ENCODE assay signal across 19 cellular contexts in genomic region chr16:70377782-70378181, GRCh38. TPM values are rescaled to one million over a fixed set of nuclear protein-coding genes. Genes with fewer than 3 reads are reported as not detected.
DNase-seq lines count a peak whose midpoint lies in the region; ATAC-seq and TF ChIP-seq lines count a peak whose summit lies in the region.
"Had no signal": no experiment of that assay in that cellular context is flagged by ENCODE, and none has a peak within 500 bp of the region (broad histone marks: within the 10 kb centered on the region; RNA-seq: fewer than 3 reads in every experiment).

No MANE protein-coding gene starts in this region.

- H3K4me3 Mint-ChIP-seq in activated T-cell treated with anti-CD3 and anti-CD28 coated beads, Interleukin-2, amount 50 U/mL, for 24 hours: peak overlapping the region; percentile 18
- H3K4me3 Mint-ChIP-seq in CD8-positive, alpha-beta T cell: peak overlapping the region; percentile 2
- H3K4me3 Mint-ChIP-seq in WTC11 (no peak overlapping the region), nephron progenitor cell (peak overlapping the region; percentile 33)
- H3K4me3 Mint-ChIP-seq: endodermal cell, memory B cell had no signal

- peaks cover 25% of the 10 kb centered on the region for H3K4me1 Mint-ChIP-seq in activated T-cell treated with anti-CD3 and anti-CD28 coated beads, Interleukin-2, amount 50 U/mL, for 24 hours (ENCODE audit: low read depth)
- H3K4me1 Mint-ChIP-seq in CD8-positive, alpha-beta T cell (ENCODE audit: low read depth): peaks cover 25% of the 10 kb centered on the region
- H3K4me1 Mint-ChIP-seq in WTC11: peaks cover 16% of the 10 kb centered on the region
- peaks cover 18% of the 10 kb centered on the region for H3K4me1 Mint-ChIP-seq in nephron progenitor cell

- POLR2A ChIA-PET in CD8-positive, alpha-beta T cell (lab: Charles Lee): interaction anchor here (1.5 kb wide), 1 partner anchor 76 kb away, joined by 5 read pairs; no protein-coding TSS in a partner anchor
- POLR2A ChIA-PET in WTC11 (lab: Charles Lee): interaction anchor here (0.6 kb wide), 1 partner anchor 1108 kb away, joined by 3 read pairs; no protein-coding TSS in a partner anchor

- H3K27ac ChIP-seq in CD8-positive, alpha-beta T cell (ENCODE audit: low read depth, low read length): no peak overlapping the region
- H3K27ac ChIP-seq: colonic mucosa, thyroid gland had no signal

- H3K4me1 ChIP-seq in CD8-positive, alpha-beta T cell (ENCODE audit: insufficient read depth, low read length): peaks cover 10% of the 10 kb centered on the region

- H3K27ac Mint-ChIP-seq in activated T-cell treated with anti-CD3 and anti-CD28 coated beads, Interleukin-2, amount 50 U/mL, for 24 hours: peak overlapping the region; percentile 85
- no peak overlapping the region for H3K27ac Mint-ChIP-seq in CD8-positive, alpha-beta T cell
- H3K27ac Mint-ChIP-seq in WTC11: peak overlapping the region; percentile 68; the same call in 1 of the 2 replicates
- no peak overlapping the region for H3K27ac Mint-ChIP-seq in nephron progenitor cell
- H3K27ac Mint-ChIP-seq: endodermal cell, memory B cell had no signal

- peaks cover 1% of the 10 kb centered on the region for H3K36me3 ChIP-seq in CD8-positive, alpha-beta T cell (ENCODE audit: insufficient read depth, low read length)
- H3K36me3 ChIP-seq: colonic mucosa had no signal

- no peak for TF ChIP-seq CTCF in CD8-positive, alpha-beta T cell (IDR thresholded peaks at IDR 0.05)
- TF ChIP-seq CTCF in WTC11 (IDR thresholded peaks at IDR 0.05) (no peak), nephron progenitor cell (IDR thresholded peaks at IDR 0.05) (no peak)

- H3K9me3 ChIP-seq in CD8-positive, alpha-beta T cell (ENCODE audit: low read length): no peaks in the 10 kb centered on the region
- H3K9me3 ChIP-seq: colonic mucosa, thyroid gland had no signal

- no peak for ATAC-seq in CD8-positive, alpha-beta T cell
- ATAC-seq in WTC11 (no peak), SK-N-SH treated with all-trans-retinoic acid at 6 μM for 48 hours (no peak)

- H3K27me3 ChIP-seq in CD8-positive, alpha-beta T cell (ENCODE audit: insufficient read depth, low read length): no peaks in the 10 kb centered on the region
- H3K27me3 ChIP-seq: colonic mucosa, thyroid gland had no signal

- DNase-seq in activated T-cell treated with anti-CD3 and anti-CD28 coated beads, Interleukin-2, amount 50 U/mL, for 24 hours: no peak
- DNase-seq in activated T-cell treated with anti-CD3 and anti-CD28 coated beads for 4 hours (no peak), WTC11 (ENCODE audit: low spot score) (no peak), nephron progenitor cell (no peak), DMS53 treated with DMSO at 0.1 percent for 48 hours (lab: John Stamatoyannopoulos, UW; ENCODE audit: unreplicated experiment) (no peak), HuH-7.5 (ENCODE audit: low spot score) (no peak)
- no peak for DNase-seq in CD8-positive, alpha-beta T cell
- DNase-seq: activated CD8-positive, alpha-beta memory T cell treated with anti-CD3 and anti-CD28 coated beads, Interleukin-2, amount 50 U/mL, for 4 hours; colonic mucosa; DND-41; endodermal cell; NCI-H1048; NCI-H1930; NCI-H345; SIG-M5; stimulated activated naive CD4-positive, alpha-beta T cell; thyroid gland had no signal

- CTCF ChIA-PET in CD8-positive, alpha-beta T cell (lab: Charles Lee): interaction anchor here (0.7 kb wide), 2 partner anchors 8 to 16 kb away, joined by 3 read pairs; no protein-coding TSS in a partner anchor
- CTCF ChIA-PET in WTC11 (lab: Charles Lee): interaction anchor here (1.5 kb wide), 1 partner anchor 277 kb away, joined by 3 read pairs; no protein-coding TSS in a partner anchor

- H3K4me3 ChIP-seq in CD8-positive, alpha-beta T cell (ENCODE audit: low read depth, low read length): no peak overlapping the region
- H3K4me3 ChIP-seq: colonic mucosa, thyroid gland had no signal

- H3K9me3 Mint-ChIP-seq in activated T-cell treated with anti-CD3 and anti-CD28 coated beads, Interleukin-2, amount 50 U/mL, for 24 hours: no peaks in the 10 kb centered on the region
- no peaks in the 10 kb centered on the region for H3K9me3 Mint-ChIP-seq in CD8-positive, alpha-beta T cell
- no peaks in the 10 kb centered on the region for H3K9me3 Mint-ChIP-seq in WTC11
- no peaks in the 10 kb centered on the region for H3K9me3 Mint-ChIP-seq in nephron progenitor cell
- H3K9me3 Mint-ChIP-seq: endodermal cell, memory B cell had no signal

- intact Hi-C loops in CD8-positive, alpha-beta T cell (cut with DNase I, micrococcal nuclease): no loop called here

- H3K36me3 Mint-ChIP-seq in activated T-cell treated with anti-CD3 and anti-CD28 coated beads, Interleukin-2, amount 50 U/mL, for 24 hours (ENCODE audit: low read depth): peaks cover 80% of the 10 kb centered on the region
- peaks cover 27% of the 10 kb centered on the region for H3K36me3 Mint-ChIP-seq in CD8-positive, alpha-beta T cell
- H3K36me3 Mint-ChIP-seq in WTC11 (peaks cover 18% of the 10 kb centered on the region), nephron progenitor cell (ENCODE audit: low read depth) (peaks cover 39% of the 10 kb centered on the region)

- H3K27me3 Mint-ChIP-seq in activated T-cell treated with anti-CD3 and anti-CD28 coated beads, Interleukin-2, amount 50 U/mL, for 24 hours: no peaks in the 10 kb centered on the region
- H3K27me3 Mint-ChIP-seq in CD8-positive, alpha-beta T cell (ENCODE audit: low read depth): no peaks in the 10 kb centered on the region
- no peaks in the 10 kb centered on the region for H3K27me3 Mint-ChIP-seq in WTC11 (ENCODE audit: low read depth)
- H3K27me3 Mint-ChIP-seq in nephron progenitor cell (ENCODE audit: low read depth, poor library complexity): no peaks in the 10 kb centered on the region
- H3K27me3 Mint-ChIP-seq: memory B cell had no signal

TF ChIP-seq in WTC11, 78 proteins besides CTCF, POLR2A, EP300 and RAD21:
- no peak for TF ChIP-seq HMGA2 (CRISPR knock-in tag; IDR thresholded peaks at IDR 0.05)
- TF ChIP-seq, protein P1, sequence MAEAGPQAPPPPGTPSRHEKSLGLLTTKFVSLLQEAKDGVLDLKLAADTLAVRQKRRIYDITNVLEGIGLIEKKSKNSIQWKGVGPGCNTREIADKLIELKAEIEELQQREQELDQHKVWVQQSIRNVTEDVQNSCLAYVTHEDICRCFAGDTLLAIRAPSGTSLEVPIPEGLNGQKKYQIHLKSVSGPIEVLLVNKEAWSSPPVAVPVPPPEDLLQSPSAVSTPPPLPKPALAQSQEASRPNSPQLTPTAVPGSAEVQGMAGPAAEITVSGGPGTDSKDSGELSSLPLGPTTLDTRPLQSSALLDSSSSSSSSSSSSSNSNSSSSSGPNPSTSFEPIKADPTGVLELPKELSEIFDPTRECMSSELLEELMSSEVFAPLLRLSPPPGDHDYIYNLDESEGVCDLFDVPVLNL (CRISPR knock-in tag; IDR thresholded peaks at IDR 0.05; ENCODE audit: borderline replicate concordance, low read depth): no peak
- no peak for TF ChIP-seq SMAD3 (CRISPR knock-in tag; IDR thresholded peaks at IDR 0.05; ENCODE audit: borderline replicate concordance)
- no peak for TF ChIP-seq MXD4 (CRISPR knock-in tag; IDR thresholded peaks at IDR 0.05; ENCODE audit: borderline replicate concordance)

TF ChIP-seq in SK-N-SH treated with all-trans-retinoic acid at 6 μM for 48 hours, 23 proteins besides CTCF, POLR2A, EP300 and RAD21:
- TF ChIP-seq, protein P2, sequence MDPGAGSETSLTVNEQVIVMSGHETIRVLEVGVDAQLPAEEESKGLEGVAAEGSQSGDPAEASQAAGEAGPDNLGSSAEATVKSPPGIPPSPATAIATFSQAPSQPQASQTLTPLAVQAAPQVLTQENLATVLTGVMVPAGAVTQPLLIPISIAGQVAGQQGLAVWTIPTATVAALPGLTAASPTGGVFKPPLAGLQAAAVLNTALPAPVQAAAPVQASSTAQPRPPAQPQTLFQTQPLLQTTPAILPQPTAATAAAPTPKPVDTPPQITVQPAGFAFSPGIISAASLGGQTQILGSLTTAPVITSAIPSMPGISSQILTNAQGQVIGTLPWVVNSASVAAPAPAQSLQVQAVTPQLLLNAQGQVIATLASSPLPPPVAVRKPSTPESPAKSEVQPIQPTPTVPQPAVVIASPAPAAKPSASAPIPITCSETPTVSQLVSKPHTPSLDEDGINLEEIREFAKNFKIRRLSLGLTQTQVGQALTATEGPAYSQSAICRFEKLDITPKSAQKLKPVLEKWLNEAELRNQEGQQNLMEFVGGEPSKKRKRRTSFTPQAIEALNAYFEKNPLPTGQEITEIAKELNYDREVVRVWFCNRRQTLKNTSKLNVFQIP (CRISPR knock-in tag; IDR thresholded peaks at IDR 0.05; ENCODE audit: borderline replicate concordance, low read depth): no peak
- TF ChIP-seq SNAI2 (CRISPR knock-in tag; IDR thresholded peaks at IDR 0.05): no peak

RNA-seq across cellular contexts. Expression of gene DDX19A, which starts 31.1 kb away (rescaled TPM):
- total RNA-seq in CD8-positive, alpha-beta T cell: 10 to 100 TPM; 54.0 to 62.3 TPM
- 42.0 to 47.0 TPM (median 43.7 TPM) in 3 replicates for total RNA-seq in WTC11 (2021)

Comparison
In these comparisons a context has a peak if more than half of its experiments do, and no peak if none do; other contexts are left out.
1. H3K27ac Mint-ChIP-seq: peak in activated T-cell treated with anti-CD3 and anti-CD28 coated beads, Interleukin-2, amount 50 U/mL, for 24 hours (single experiment) and WTC11 (single experiment); none in CD8-positive, alpha-beta T cell (single experiment) and nephron progenitor cell (single experiment).